3 cellular contexts compared by ENCODE assay signal in genomic region chr7:14776266-14776665, GRCh38.
A peak's percentile ranks its signal among the peaks of the same experiment; 100 is the strongest.
TF ChIP-seq lines count a peak whose summit lies in the region.

No MANE protein-coding gene starts in this region.

TF ChIP-seq in A549, 52 proteins besides CTCF, POLR2A, EP300 and RAD21:
- TF ChIP-seq ZFP36 (IDR thresholded peaks at IDR 0.05; ENCODE audit: borderline replicate concordance, partially characterized antibody) (peak; percentile 17), NPAS2 (CRISPR knock-in tag; IDR thresholded peaks at IDR 0.05; ENCODE audit: borderline replicate concordance) (no peak)

TF ChIP-seq in HEK293, 187 proteins besides CTCF, POLR2A, EP300 and RAD21:
- no peak for TF ChIP-seq ZNF2 (tag by site-specific recombination; IDR thresholded peaks at IDR 0.05)
- TF ChIP-seq ZNF211 (tag by site-specific recombination; IDR thresholded peaks at IDR 0.05; ENCODE audit: low read depth), result no peak
- TF ChIP-seq ZNF585B (tag by site-specific recombination; IDR thresholded peaks at IDR 0.05), result peak; percentile 68
- TF ChIP-seq ZNF785 (tag by site-specific recombination; IDR thresholded peaks at IDR 0.05), result no peak
- no peak for TF ChIP-seq ZNF701 (tag by site-specific recombination; IDR thresholded peaks at IDR 0.05)
- TF ChIP-seq SETDB1 (IDR thresholded peaks at IDR 0.05; ENCODE audit: insufficient read length, low read length), result peak; percentile 43
- peak; percentile 56; the same call in 1 of the 2 replicates for TF ChIP-seq TRIM28 (IDR thresholded peaks at IDR 0.05; ENCODE audit: borderline replicate concordance, low read length)
- no peak for TF ChIP-seq KLF10 (tag by site-specific recombination; IDR thresholded peaks at IDR 0.05)
- no peak for TF ChIP-seq ZNF175 (tag by site-specific recombination; IDR thresholded peaks at IDR 0.05)
- no peak for TF ChIP-seq ZNF837 (tag by site-specific recombination; IDR thresholded peaks at IDR 0.05)
- no peak for TF ChIP-seq SCRT2 (tag by site-specific recombination; IDR thresholded peaks at IDR 0.05)
- no peak for TF ChIP-seq TCF7L2 (IDR thresholded peaks at IDR 0.05; ENCODE audit: borderline replicate concordance, low read depth, low read length)

TF ChIP-seq in WTC11, 78 proteins besides CTCF, POLR2A, EP300 and RAD21:
- TF ChIP-seq NR2C2 (CRISPR knock-in tag; IDR thresholded peaks at IDR 0.05) (no peak), ZNF416 (CRISPR knock-in tag; IDR thresholded peaks at IDR 0.05) (peak; percentile 97), FOXJ3 (CRISPR knock-in tag; IDR thresholded peaks at IDR 0.05; ENCODE audit: borderline replicate concordance) (no peak)
- TF ChIP-seq, protein P1, sequence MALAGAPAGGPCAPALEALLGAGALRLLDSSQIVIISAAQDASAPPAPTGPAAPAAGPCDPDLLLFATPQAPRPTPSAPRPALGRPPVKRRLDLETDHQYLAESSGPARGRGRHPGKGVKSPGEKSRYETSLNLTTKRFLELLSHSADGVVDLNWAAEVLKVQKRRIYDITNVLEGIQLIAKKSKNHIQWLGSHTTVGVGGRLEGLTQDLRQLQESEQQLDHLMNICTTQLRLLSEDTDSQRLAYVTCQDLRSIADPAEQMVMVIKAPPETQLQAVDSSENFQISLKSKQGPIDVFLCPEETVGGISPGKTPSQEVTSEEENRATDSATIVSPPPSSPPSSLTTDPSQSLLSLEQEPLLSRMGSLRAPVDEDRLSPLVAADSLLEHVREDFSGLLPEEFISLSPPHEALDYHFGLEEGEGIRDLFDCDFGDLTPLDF (CRISPR knock-in tag; IDR thresholded peaks at IDR 0.05), result no peak
